ENCODE assay signal across 8 cellular contexts in genomic region chr13:80386592-80386991, GRCh38.
"Had no signal": no experiment of that assay in that cellular context is flagged by ENCODE, and none has a peak within 500 bp of the region (broad histone marks: within the 10 kb centered on the region; RNA-seq: fewer than 3 reads in every experiment).

No MANE protein-coding gene starts in this region.

- ATAC-seq: GM23338, K562 had no signal

- FAIRE-seq: H1, H54, HTR-8/SVneo, K562 had no signal

- H3K4me3 ChIP-seq: GM23338, K562 had no signal

- DNase-seq: H9, HCEC 1CT, IMR-90 had no signal

- H3K4me2 ChIP-seq: GM23338 had no signal

- H2AFZ ChIP-seq: GM23338 had no signal
